In genomic region chr5:40376566-40376965, GRCh38 we compare ENCODE assay signal across 14 cellular contexts.
DNase-seq lines count a peak whose midpoint lies in the region; ATAC-seq lines count a peak whose summit lies in the region.
"Had no signal": no experiment of that assay in that cellular context is flagged by ENCODE, and none has a peak within 500 bp of the region (broad histone marks: within the 10 kb centered on the region; RNA-seq: fewer than 3 reads in every experiment).

No MANE protein-coding gene starts in this region.

- no peak overlapping the region for H3K4me3 Mint-ChIP-seq in memory B cell
- H3K4me3 Mint-ChIP-seq: neural crest cell; T-helper 2 cell treated with Interferon-gamma antibody and Interleukin-4, amounts not matched to agents 5 μg/mL and 100 μg/mL, for 36 hours had no signal

- ATAC-seq in GM18907 (IDR thresholded peaks at IDR 0.05; ENCODE audit: unreplicated experiment) (peak; percentile 57), GM21717 (IDR thresholded peaks at IDR 0.05; ENCODE audit: unreplicated experiment) (peak; percentile 64), HG03175 (IDR thresholded peaks at IDR 0.05; ENCODE audit: unreplicated experiment) (peak; percentile 79), memory B cell (ENCODE audit: low read depth) (peak; percentile 91)

- H3K27ac Mint-ChIP-seq in memory B cell: no peak overlapping the region
- H3K27ac Mint-ChIP-seq: T-helper 2 cell treated with Interferon-gamma antibody and Interleukin-4, amounts not matched to agents 5 μg/mL and 100 μg/mL, for 36 hours had no signal

- DNase-seq in memory B cell (ENCODE audit: low spot score in 2 of 2): peak in 1 of 2 donors; percentile 8
- no peak for DNase-seq in NCI-H524 (lab: John Stamatoyannopoulos, UW)
- no peak for DNase-seq in midbrain (lab: John Stamatoyannopoulos, UW)
- no peak for DNase-seq in NCI-H1436 (lab: John Stamatoyannopoulos, UW)
- no peak for DNase-seq in dedifferentiated amniotic fluid mesenchymal stem cell (ENCODE audit: extremely low spot score)
- DNase-seq: activated CD8-positive, alpha-beta memory T cell treated with anti-CD3 and anti-CD28 coated beads, Interleukin-2, amount 50 U/mL, for 4 hours; adrenal gland; Karpas-422; NCI-H2107 had no signal

- no peaks in the 10 kb centered on the region for H3K9me3 Mint-ChIP-seq in memory B cell
- H3K9me3 Mint-ChIP-seq: neural crest cell had no signal

- H3K4me1 Mint-ChIP-seq in memory B cell: peaks cover 16% of the 10 kb centered on the region
- H3K4me1 Mint-ChIP-seq: neural crest cell had no signal

- H3K27me3 Mint-ChIP-seq in memory B cell: no peaks in the 10 kb centered on the region

- no peaks in the 10 kb centered on the region for H3K36me3 Mint-ChIP-seq in memory B cell
